In genomic region chr10:125060851-125061556, GRCh38 we compare ENCODE assay signal across 8 cellular contexts.
DNase-seq lines count a peak whose midpoint lies in the region; ATAC-seq, FAIRE-seq and TF ChIP-seq lines count a peak whose summit lies in the region.

No MANE protein-coding gene starts in this region.

- intact Hi-C loops in left cardiac atrium (cut with DNase I) (loop anchor here in 1 of 2 donors (5.0 kb wide), 3 partner anchors 69 to 286 kb away; no protein-coding TSS in a partner anchor), posterior vena cava (cut with DNase I) (no loop called here)

- no peak overlapping the region for H3K4me3 ChIP-seq in A549
- H3K4me3 ChIP-seq in GM12864 (ENCODE audit: low read depth, low read length): no peak overlapping the region
- H3K4me3 ChIP-seq in NT2/D1 (ENCODE audit: insufficient read length, low read depth): no peak overlapping the region

- peak overlapping the region; percentile 29 for H3K4me2 ChIP-seq in A549

- peak; percentile 63 to 64 for TF ChIP-seq RAD21 in A549 (conservative IDR thresholded peaks at IDR 0.05 in 1 of 2, IDR thresholded peaks at IDR 0.05 in 1 of 2)

- no peak for FAIRE-seq in A549 (lab: Jason Lieb, UNC)

- TF ChIP-seq CTCF in A549 (IDR thresholded peaks at IDR 0.05) (peak; percentile 70), GM12864 (IDR thresholded peaks at IDR 0.05; ENCODE audit: low read depth, low read length, missing control alignments) (peak; percentile 68)

- no peak for TF ChIP-seq POLR2A in A549 (IDR thresholded peaks at IDR 0.05; ENCODE audit: low read length)

- 46% methylated on average over 16 of the region's 19 CpGs for WGBS in A549 (ENCODE audit: missing lambda C conversion rate)

- no peaks in the 10 kb centered on the region for H3K27me3 ChIP-seq in NT2/D1 (ENCODE audit: insufficient read depth, insufficient read length)

- TF ChIP-seq EP300 in A549 (IDR thresholded peaks at IDR 0.05): no peak

- DNase-seq in A549 (ENCODE audit: low read depth in 1 of 2, low spot score in 1 of 2) (peak; percentile 64), GM12864 (ENCODE audit: low read depth) (no peak), NT2/D1 (ENCODE audit: low read depth, low spot score) (no peak), amygdala (lab: John Stamatoyannopoulos, UW) (peak in 55 of 56 donors; percentile 24 to 90 (median 72)), left cardiac atrium (peak; percentile 89), posterior vena cava (ENCODE audit: low spot score) (peak; percentile 94)

- peak overlapping the region; percentile 26 to 73; a peak in 4 of 6 replicates for H3K27ac ChIP-seq in A549

- H3K36me3 ChIP-seq in NT2/D1 (ENCODE audit: insufficient read depth, insufficient read length, low read length): peaks cover 33% of the 10 kb centered on the region

- no peaks in the 10 kb centered on the region for H3K9me3 ChIP-seq in A549
- H3K9me3 ChIP-seq in NT2/D1 (ENCODE audit: insufficient read depth, low read length): no peaks in the 10 kb centered on the region

- H3K4me1 ChIP-seq in A549 (peaks cover 25% of the 10 kb centered on the region), NT2/D1 (ENCODE audit: insufficient read depth, insufficient read length) (peaks cover 7% of the 10 kb centered on the region)

- POLR2A ChIA-PET in A549 (lab: Yijun Ruan, JAX): no interaction called here

- ATAC-seq in A549: peak; percentile 91
- ATAC-seq in left cardiac atrium: peak; percentile 55 to 63
- ATAC-seq in HG02870 (IDR thresholded peaks at IDR 0.05; ENCODE audit: unreplicated experiment): no peak
- no peak for ATAC-seq in GM21360 (IDR thresholded peaks at IDR 0.05; ENCODE audit: unreplicated experiment)

- CTCF ChIA-PET in A549 (lab: Yijun Ruan, JAX): interaction anchor here (0.7 to 8.3 kb wide), 26 partner anchors 9 to 356 kb away, joined by 3 to 105 read pairs (median 4); no protein-coding TSS in a partner anchor

- H3K9ac ChIP-seq in NT2/D1 (ENCODE audit: insufficient read length, low read depth): peak overlapping the region; percentile 2

TF ChIP-seq in A549, 52 proteins besides CTCF, POLR2A, EP300 and RAD21:
- peak; percentile 65 for TF ChIP-seq SMC3 (IDR thresholded peaks at IDR 0.05)
- TF ChIP-seq HES2 (IDR thresholded peaks at IDR 0.05): no peak
TF ChIP-seq in A549: peak in this region for 1.

Comparison
In these comparisons a context has a peak if more than half of its experiments do, and no peak if none do; other contexts are left out.
1. ATAC-seq: peak in A549 (2 of 2) and left cardiac atrium (2 of 2); none in HG02870 (single experiment) and GM21360 (single experiment).
2. DNase-seq: peak in A549 (2 of 2), amygdala (55 of 56), left cardiac atrium (single experiment) and posterior vena cava (single experiment); none in GM12864 (single experiment) and NT2/D1 (single experiment).